Comparison of ENCODE assay signal across 19 cellular contexts in genomic region chr12:42283739-42284138, GRCh38. TPM values are rescaled to one million over a fixed set of nuclear protein-coding genes. Genes with fewer than 3 reads are reported as not detected.
DNase-seq lines count a peak whose midpoint lies in the region; ATAC-seq and TF ChIP-seq lines count a peak whose summit lies in the region.
"Had no signal": no experiment of that assay in that cellular context is flagged by ENCODE, and none has a peak within 500 bp of the region (broad histone marks: within the 10 kb centered on the region; RNA-seq: fewer than 3 reads in every experiment).

No MANE protein-coding gene starts in this region.

- no peak overlapping the region for H3K14ac ChIP-seq in neuronal stem cell (ENCODE audit: low read length)

- H3K9me3 Mint-ChIP-seq in mesothelial cell of epicardium: no peaks in the 10 kb centered on the region

- no peak overlapping the region for H2AK5ac ChIP-seq in neuronal stem cell (ENCODE audit: low read depth, low read length)

- no peak overlapping the region for H3K4me2 ChIP-seq in neuronal stem cell (ENCODE audit: insufficient read depth, low read length, poor library complexity, severe bottlenecking)
- H3K4me2 ChIP-seq: SK-N-SH had no signal

- H3K9me3 ChIP-seq in neuronal stem cell (replicated peaks in 1 of 2; ENCODE audit: control insufficient read depth in 2 of 2, insufficient read depth in 1 of 2, low read depth in 1 of 2, low read length in 2 of 2): no peaks in the 10 kb centered on the region
- H3K9me3 ChIP-seq: SK-N-SH had no signal

- no peak overlapping the region for H2BK120ac ChIP-seq in neuronal stem cell (ENCODE audit: low read depth, low read length)

- no peaks in the 10 kb centered on the region for H3K27me3 Mint-ChIP-seq in mesothelial cell of epicardium (ENCODE audit: low read depth)

- H3K4me3 ChIP-seq in neuronal stem cell (ENCODE audit: low read length in 2 of 2): no peak overlapping the region

- H4K91ac ChIP-seq in neuronal stem cell (ENCODE audit: low read depth, low read length, poor library complexity): no peak overlapping the region

- H3K79me1 ChIP-seq in neuronal stem cell (ENCODE audit: low read depth, low read length): no peaks in the 10 kb centered on the region

- no peaks in the 10 kb centered on the region for H3K27me3 ChIP-seq in neuronal stem cell (ENCODE audit: control insufficient read depth in 3 of 3, insufficient read depth in 3 of 3, low read depth in 1 of 3, low read length in 3 of 3)

- peaks cover 21% of the 10 kb centered on the region for H3K4me1 Mint-ChIP-seq in mesothelial cell of epicardium
- H3K4me1 Mint-ChIP-seq: T-helper 17 cell had no signal

- H2AFZ ChIP-seq in neuronal stem cell (ENCODE audit: low read length): no peak overlapping the region

- no peaks in the 10 kb centered on the region for H3K36me3 Mint-ChIP-seq in mesothelial cell of epicardium

- no peak overlapping the region for H3K4me3 Mint-ChIP-seq in mesothelial cell of epicardium
- H3K4me3 Mint-ChIP-seq: T-helper 17 cell had no signal

- no peak overlapping the region for H2BK12ac ChIP-seq in neuronal stem cell (ENCODE audit: low read length)

- H3K36me3 ChIP-seq in neuronal stem cell (replicated peaks in 1 of 2; ENCODE audit: control insufficient read depth in 2 of 2, insufficient read depth in 2 of 2, low read length in 2 of 2): no peaks in the 10 kb centered on the region

- H3K9ac ChIP-seq in neuronal stem cell (ENCODE audit: low read depth, low read length, poor library complexity): no peak overlapping the region
- H3K9ac ChIP-seq: SK-N-SH had no signal

- H2BK15ac ChIP-seq in neuronal stem cell (ENCODE audit: low read length): no peak overlapping the region

- no peak overlapping the region for H4K8ac ChIP-seq in neuronal stem cell (ENCODE audit: low read depth, low read length)

- no peak overlapping the region for H2BK5ac ChIP-seq in neuronal stem cell (ENCODE audit: low read length)

- TF ChIP-seq CTCF in mesothelial cell of epicardium (IDR thresholded peaks at IDR 0.05; ENCODE audit: unreplicated experiment): no peak

- ATAC-seq in HG03342 (IDR thresholded peaks at IDR 0.05; ENCODE audit: unreplicated experiment): peak; percentile 14
- ATAC-seq: PC-3, T-helper 17 cell had no signal

- H3K27ac ChIP-seq in neuronal stem cell (replicated peaks; ENCODE audit: low read length): no peak overlapping the region

- H3K18ac ChIP-seq in neuronal stem cell (ENCODE audit: low read length): no peak overlapping the region

- H3K4ac ChIP-seq in neuronal stem cell (ENCODE audit: low read length): no peak overlapping the region

- peak overlapping the region; percentile 8 for H3K27ac Mint-ChIP-seq in mesothelial cell of epicardium
- H3K27ac Mint-ChIP-seq: IgD-negative memory B cell, T-helper 17 cell had no signal

- DNase-seq in SIG-M5 treated with dmso at 0.1 percent for 504 hours (lab: John Stamatoyannopoulos, UW; ENCODE audit: unreplicated experiment) (peak; percentile 16), SIG-M5 (lab: John Stamatoyannopoulos, UW) (no peak), NOMO-1 treated with dmso at 0.1 percent for 144 hours (lab: John Stamatoyannopoulos, UW; ENCODE audit: unreplicated experiment) (peak; percentile 20), mesothelial cell of epicardium (ENCODE audit: low spot score in 2 of 2, unreplicated experiment in 2 of 2) (no peak), NCI-H128 (lab: John Stamatoyannopoulos, UW; ENCODE audit: unreplicated experiment) (no peak), neuronal stem cell (ENCODE audit: low spot score) (no peak), NCI-H524 (lab: John Stamatoyannopoulos, UW) (no peak)
- DNase-seq: 8988T, C1 segment of cervical spinal cord, DMS153, GOT3, NCI-H1105, NCI-H187, NCI-H2171 treated with DMSO at 0.1 percent for 48 hours, PC-3, SK-N-SH, T-helper 17 cell had no signal

- no peak overlapping the region for H3K23ac ChIP-seq in neuronal stem cell (ENCODE audit: low read depth, low read length, poor library complexity)

- no peaks in the 10 kb centered on the region for H3K4me1 ChIP-seq in neuronal stem cell (ENCODE audit: control insufficient read depth in 2 of 2, insufficient read depth in 1 of 2, low read depth in 1 of 2, low read length in 2 of 2)

RNA-seq across cellular contexts. Expression of gene ZCRB1, which starts 42.2 kb away (rescaled TPM):
- total RNA-seq in mesothelial cell of epicardium: 53.2 to 60.3 TPM (median 54.3 TPM) in 3 replicates
- 183 TPM for polyA plus RNA-seq in neuronal stem cell (2013, experiment 1 of 2)
- polyA plus RNA-seq in neuronal stem cell (2013, experiment 2 of 2): 190 TPM

RNA-seq across cellular contexts. Expression of gene PPHLN1, which starts 42.2 kb away (rescaled TPM):
- total RNA-seq in mesothelial cell of epicardium: 74.9 to 88.3 TPM (median 79.9 TPM) in 3 replicates
- 81.6 TPM for polyA plus RNA-seq in neuronal stem cell (2013, experiment 1 of 2)
- polyA plus RNA-seq in neuronal stem cell (2013, experiment 2 of 2): 84.1 TPM

RNA-seq across cellular contexts. Expression of gene YAF2, which starts 45.7 kb away (rescaled TPM):
- 52.2 to 59.4 TPM (median 56.4 TPM) in 3 replicates for total RNA-seq in mesothelial cell of epicardium
- polyA plus RNA-seq in neuronal stem cell (2013, experiment 1 of 2): 23.3 TPM
- 23.0 TPM for polyA plus RNA-seq in neuronal stem cell (2013, experiment 2 of 2)

Comparison
In these comparisons a context has a peak if more than half of its experiments do, and no peak if none do; other contexts are left out.
1. DNase-seq: peak in SIG-M5 treated with dmso at 0.1 percent for 504 hours (single experiment) and NOMO-1 treated with dmso at 0.1 percent for 144 hours (single experiment); none in SIG-M5 (single experiment), mesothelial cell of epicardium (0 of 2), NCI-H128 (single experiment), neuronal stem cell (single experiment) and NCI-H524 (0 of 2).